In genomic region chr17:40417258-40417608, GRCh38 we compare ENCODE assay signal across 8 cellular contexts. TPM values are rescaled to one million over a fixed set of nuclear protein-coding genes. Genes with fewer than 3 reads are reported as not detected.
DNase-seq lines count a peak whose midpoint lies in the region; ATAC-seq, FAIRE-seq and TF ChIP-seq lines count a peak whose summit lies in the region.

No MANE protein-coding gene starts in this region.

- no peak for TF ChIP-seq POLR2A in NB4 (IDR thresholded peaks at IDR 0.05; ENCODE audit: extremely low read depth, insufficient read length)

- H3K9ac ChIP-seq in astrocyte (ENCODE audit: low read length) = peak overlapping the region; percentile 83

- no peak for FAIRE-seq in astrocyte (lab: Jason Lieb, UNC)

- H3K27ac ChIP-seq in astrocyte (ENCODE audit: low read depth, low read length) (peak overlapping the region; percentile 69), lung (ENCODE audit: low read depth in 1 of 2, low read length in 1 of 2) (no peak overlapping the region)

- H3K36me3 ChIP-seq in astrocyte (ENCODE audit: insufficient read depth, low read length) (peaks cover 4% of the 10 kb centered on the region), lung (ENCODE audit: control insufficient read depth in 2 of 2, insufficient read depth in 2 of 2, low read length in 2 of 2) (no peaks in the 10 kb centered on the region)

- no peaks in the 10 kb centered on the region for H3K4me1 Mint-ChIP-seq in astrocyte (ENCODE audit: low read depth, unreplicated experiment)

- TF ChIP-seq CTCF in NB4 (IDR thresholded peaks at IDR 0.05; ENCODE audit: low read depth, low read length) (peak; percentile 3), astrocyte (IDR thresholded peaks at IDR 0.05; ENCODE audit: insufficient read depth, low read depth, low read length) (no peak), lung (IDR thresholded peaks at IDR 0.05; ENCODE audit: control extremely low read depth, extremely low read depth) (no peak)

- WGBS in lung, 2 donors = 0 to 1% methylated on average over 21 of the region's 21 CpGs

- H3K27ac Mint-ChIP-seq in astrocyte (ENCODE audit: unreplicated experiment) = no peak overlapping the region

- H3K27me3 Mint-ChIP-seq in astrocyte (ENCODE audit: low read depth, unreplicated experiment) = no peaks in the 10 kb centered on the region

- H3K27me3 ChIP-seq in astrocyte (ENCODE audit: insufficient read depth, low read length) (no peaks in the 10 kb centered on the region), lung (ENCODE audit: control insufficient read depth, insufficient read depth) (no peaks in the 10 kb centered on the region)

- no peaks in the 10 kb centered on the region for H4K20me1 ChIP-seq in astrocyte (ENCODE audit: insufficient read depth, low read length)

- H3K4me3 ChIP-seq in NB4 (ENCODE audit: low read depth, low read length) = peak overlapping the region; percentile 76
- peak overlapping the region; percentile 80 for H3K4me3 ChIP-seq in astrocyte (ENCODE audit: insufficient read depth, low read depth, low read length)
- H3K4me3 ChIP-seq in lung = peak overlapping the region; percentile 65

- no peaks in the 10 kb centered on the region for H3K36me3 Mint-ChIP-seq in astrocyte (ENCODE audit: low read depth, unreplicated experiment)

- peaks cover 38% of the 10 kb centered on the region for H3K79me2 ChIP-seq in astrocyte (ENCODE audit: insufficient read depth, low read length)

- H3K9me3 ChIP-seq in astrocyte (ENCODE audit: insufficient read depth, low read depth, low read length) = no peaks in the 10 kb centered on the region
- H3K9me3 ChIP-seq in lung (ENCODE audit: control insufficient read depth in 2 of 2, insufficient read depth in 1 of 2, low read length in 1 of 2) = no peaks in the 10 kb centered on the region

- H3K4me1 ChIP-seq in astrocyte (ENCODE audit: insufficient read depth, low read length) (peaks cover 13% of the 10 kb centered on the region), lung (ENCODE audit: control insufficient read depth in 2 of 2, insufficient read depth in 2 of 2, low read length in 2 of 2) (peaks cover 0 to 13% of the 10 kb centered on the region in 2 donors)

- peak overlapping the region; percentile 88 for H2AFZ ChIP-seq in astrocyte (ENCODE audit: low read depth, low read length)

- ATAC-seq in GM21390 (IDR thresholded peaks at IDR 0.05; ENCODE audit: unreplicated experiment) = peak; percentile 15
- no peak for ATAC-seq in lung (ENCODE audit: insufficient read depth, low FRiP score)
- ATAC-seq in HG02938 (IDR thresholded peaks at IDR 0.05; ENCODE audit: unreplicated experiment) = no peak
- ATAC-seq in GM18870 (IDR thresholded peaks at IDR 0.05; ENCODE audit: unreplicated experiment) = no peak

- H3K9me3 Mint-ChIP-seq in astrocyte (ENCODE audit: unreplicated experiment) = no peaks in the 10 kb centered on the region

- peak overlapping the region; percentile 95 for H3K4me2 ChIP-seq in astrocyte (ENCODE audit: low read length)

- H3K4me3 Mint-ChIP-seq in astrocyte (ENCODE audit: unreplicated experiment) = peak overlapping the region; percentile 94

- DNase-seq in COR-L47 (lab: John Stamatoyannopoulos, UW) (peak; percentile 22), NB4 (ENCODE audit: low read depth) (peak; percentile 66), astrocyte (ENCODE audit: low read depth) (no peak), lung (ENCODE audit: low spot score) (no peak), T-helper 9 cell (no peak)

RNA-seq across cellular contexts. Expression of gene TOP2A, which starts 0.5 kb away (rescaled TPM):
- 7.3 and 12.6 TPM in 2 replicates for total RNA-seq in astrocyte
- total RNA-seq in lung = 10 to 100 TPM in 1 of 2 donors, 1 to 10 TPM in 1; 5.9 to 21.6 TPM
- 10 to 100 TPM in 1 of 2 donors, 1 to 10 TPM in 1; 2.6 to 13.4 TPM for polyA plus RNA-seq in lung

RNA-seq across cellular contexts. Expression of gene IGFBP4, which starts 26.0 kb away (rescaled TPM):
- total RNA-seq in astrocyte = 134 and 142 TPM in 2 replicates
- total RNA-seq in lung = 100 to 1,000 TPM; 205 to 565 TPM
- polyA plus RNA-seq in lung = 100 to 1,000 TPM; 197 to 225 TPM

RNA-seq across cellular contexts. Expression of gene GJD3, which starts 52.7 kb away (rescaled TPM):
- total RNA-seq in astrocyte (0.34 and 0.43 TPM in 2 replicates), lung (1 to 10 TPM in 1 of 2 donors, not detected in 1; 3.6 TPM)
- polyA plus RNA-seq in lung = 1 to 10 TPM in 1 of 2 donors, under 1 TPM in 1; 0.53 to 1.4 TPM

Comparison
In these comparisons a context has a peak if more than half of its experiments do, and no peak if none do; other contexts are left out.
1. DNase-seq: peak in COR-L47 (single experiment) and NB4 (single experiment); none in astrocyte (single experiment), lung (single experiment) and T-helper 9 cell (single experiment).
2. Peak in every context shown above with its lines, with median percentiles within 50 percentile points of each other: H3K4me3 ChIP-seq.